ENCODE assay signal across 1 cellular context in genomic region chr7:7585241-7585928, GRCh38.
TF ChIP-seq lines count a peak whose summit lies in the region.

No MANE protein-coding gene starts in this region.

TF ChIP-seq in K562, 482 proteins besides CTCF, POLR2A, EP300 and RAD21:
- TF ChIP-seq, protein P1, sequence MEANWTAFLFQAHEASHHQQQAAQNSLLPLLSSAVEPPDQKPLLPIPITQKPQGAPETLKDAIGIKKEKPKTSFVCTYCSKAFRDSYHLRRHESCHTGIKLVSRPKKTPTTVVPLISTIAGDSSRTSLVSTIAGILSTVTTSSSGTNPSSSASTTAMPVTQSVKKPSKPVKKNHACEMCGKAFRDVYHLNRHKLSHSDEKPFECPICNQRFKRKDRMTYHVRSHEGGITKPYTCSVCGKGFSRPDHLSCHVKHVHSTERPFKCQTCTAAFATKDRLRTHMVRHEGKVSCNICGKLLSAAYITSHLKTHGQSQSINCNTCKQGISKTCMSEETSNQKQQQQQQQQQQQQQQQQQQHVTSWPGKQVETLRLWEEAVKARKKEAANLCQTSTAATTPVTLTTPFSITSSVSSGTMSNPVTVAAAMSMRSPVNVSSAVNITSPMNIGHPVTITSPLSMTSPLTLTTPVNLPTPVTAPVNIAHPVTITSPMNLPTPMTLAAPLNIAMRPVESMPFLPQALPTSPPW (CRISPR knock-in tag; IDR thresholded peaks at IDR 0.05) = peak; percentile 38; the same call in 1 of the 2 replicates
- TF ChIP-seq ZNF583 (CRISPR knock-in tag; IDR thresholded peaks at IDR 0.05) (no peak), HMG20B (CRISPR knock-in tag; IDR thresholded peaks at IDR 0.05) (no peak), SP2 (IDR thresholded peaks at IDR 0.05; ENCODE audit: extremely low read depth, low read depth, low read length, poor library complexity, severe bottlenecking) (no peak), MTA3 (IDR thresholded peaks at IDR 0.05; ENCODE audit: borderline replicate concordance) (no peak), LARP7 (IDR thresholded peaks at IDR 0.05) (no peak), CREM (IDR thresholded peaks at IDR 0.05; ENCODE audit: low read depth) (no peak), ZNF384 (IDR thresholded peaks at IDR 0.05; ENCODE audit: low read depth, low read length) (peak; percentile 71), RBM22 (IDR thresholded peaks at IDR 0.05; ENCODE audit: low read depth, low read length, poor library complexity, severe bottlenecking) (no peak), XRCC4 (IDR thresholded peaks at IDR 0.05; ENCODE audit: extremely low read depth, insufficient read depth, insufficient read length) (no peak), ZNF354B (CRISPR knock-in tag; IDR thresholded peaks at IDR 0.05) (no peak), CCAR2 (IDR thresholded peaks at IDR 0.05; ENCODE audit: low read depth, low read length) (no peak), PTTG1 (tag; IDR thresholded peaks at IDR 0.05; ENCODE audit: low read depth) (no peak)
- TF ChIP-seq, protein P2, sequence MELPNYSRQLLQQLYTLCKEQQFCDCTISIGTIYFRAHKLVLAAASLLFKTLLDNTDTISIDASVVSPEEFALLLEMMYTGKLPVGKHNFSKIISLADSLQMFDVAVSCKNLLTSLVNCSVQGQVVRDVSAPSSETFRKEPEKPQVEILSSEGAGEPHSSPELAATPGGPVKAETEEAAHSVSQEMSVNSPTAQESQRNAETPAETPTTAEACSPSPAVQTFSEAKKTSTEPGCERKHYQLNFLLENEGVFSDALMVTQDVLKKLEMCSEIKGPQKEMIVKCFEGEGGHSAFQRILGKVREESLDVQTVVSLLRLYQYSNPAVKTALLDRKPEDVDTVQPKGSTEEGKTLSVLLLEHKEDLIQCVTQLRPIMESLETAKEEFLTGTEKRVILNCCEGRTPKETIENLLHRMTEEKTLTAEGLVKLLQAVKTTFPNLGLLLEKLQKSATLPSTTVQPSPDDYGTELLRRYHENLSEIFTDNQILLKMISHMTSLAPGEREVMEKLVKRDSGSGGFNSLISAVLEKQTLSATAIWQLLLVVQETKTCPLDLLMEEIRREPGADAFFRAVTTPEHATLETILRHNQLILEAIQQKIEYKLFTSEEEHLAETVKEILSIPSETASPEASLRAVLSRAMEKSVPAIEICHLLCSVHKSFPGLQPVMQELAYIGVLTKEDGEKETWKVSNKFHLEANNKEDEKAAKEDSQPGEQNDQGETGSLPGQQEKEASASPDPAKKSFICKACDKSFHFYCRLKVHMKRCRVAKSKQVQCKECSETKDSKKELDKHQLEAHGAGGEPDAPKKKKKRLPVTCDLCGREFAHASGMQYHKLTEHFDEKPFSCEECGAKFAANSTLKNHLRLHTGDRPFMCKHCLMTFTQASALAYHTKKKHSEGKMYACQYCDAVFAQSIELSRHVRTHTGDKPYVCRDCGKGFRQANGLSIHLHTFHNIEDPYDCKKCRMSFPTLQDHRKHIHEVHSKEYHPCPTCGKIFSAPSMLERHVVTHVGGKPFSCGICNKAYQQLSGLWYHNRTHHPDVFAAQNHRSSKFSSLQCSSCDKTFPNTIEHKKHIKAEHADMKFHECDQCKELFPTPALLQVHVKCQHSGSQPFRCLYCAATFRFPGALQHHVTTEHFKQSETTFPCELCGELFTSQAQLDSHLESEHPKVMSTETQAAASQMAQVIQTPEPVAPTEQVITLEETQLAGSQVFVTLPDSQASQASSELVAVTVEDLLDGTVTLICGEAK (IDR thresholded peaks at IDR 0.05) = peak; percentile 86
- TF ChIP-seq, protein P2 (CRISPR knock-in tag; IDR thresholded peaks at IDR 0.05) = peak; percentile 72
- TF ChIP-seq, protein P3, sequence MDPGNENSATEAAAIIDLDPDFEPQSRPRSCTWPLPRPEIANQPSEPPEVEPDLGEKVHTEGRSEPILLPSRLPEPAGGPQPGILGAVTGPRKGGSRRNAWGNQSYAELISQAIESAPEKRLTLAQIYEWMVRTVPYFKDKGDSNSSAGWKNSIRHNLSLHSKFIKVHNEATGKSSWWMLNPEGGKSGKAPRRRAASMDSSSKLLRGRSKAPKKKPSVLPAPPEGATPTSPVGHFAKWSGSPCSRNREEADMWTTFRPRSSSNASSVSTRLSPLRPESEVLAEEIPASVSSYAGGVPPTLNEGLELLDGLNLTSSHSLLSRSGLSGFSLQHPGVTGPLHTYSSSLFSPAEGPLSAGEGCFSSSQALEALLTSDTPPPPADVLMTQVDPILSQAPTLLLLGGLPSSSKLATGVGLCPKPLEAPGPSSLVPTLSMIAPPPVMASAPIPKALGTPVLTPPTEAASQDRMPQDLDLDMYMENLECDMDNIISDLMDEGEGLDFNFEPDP (CRISPR knock-in tag; IDR thresholded peaks at IDR 0.05) = no peak
- TF ChIP-seq, protein P4, sequence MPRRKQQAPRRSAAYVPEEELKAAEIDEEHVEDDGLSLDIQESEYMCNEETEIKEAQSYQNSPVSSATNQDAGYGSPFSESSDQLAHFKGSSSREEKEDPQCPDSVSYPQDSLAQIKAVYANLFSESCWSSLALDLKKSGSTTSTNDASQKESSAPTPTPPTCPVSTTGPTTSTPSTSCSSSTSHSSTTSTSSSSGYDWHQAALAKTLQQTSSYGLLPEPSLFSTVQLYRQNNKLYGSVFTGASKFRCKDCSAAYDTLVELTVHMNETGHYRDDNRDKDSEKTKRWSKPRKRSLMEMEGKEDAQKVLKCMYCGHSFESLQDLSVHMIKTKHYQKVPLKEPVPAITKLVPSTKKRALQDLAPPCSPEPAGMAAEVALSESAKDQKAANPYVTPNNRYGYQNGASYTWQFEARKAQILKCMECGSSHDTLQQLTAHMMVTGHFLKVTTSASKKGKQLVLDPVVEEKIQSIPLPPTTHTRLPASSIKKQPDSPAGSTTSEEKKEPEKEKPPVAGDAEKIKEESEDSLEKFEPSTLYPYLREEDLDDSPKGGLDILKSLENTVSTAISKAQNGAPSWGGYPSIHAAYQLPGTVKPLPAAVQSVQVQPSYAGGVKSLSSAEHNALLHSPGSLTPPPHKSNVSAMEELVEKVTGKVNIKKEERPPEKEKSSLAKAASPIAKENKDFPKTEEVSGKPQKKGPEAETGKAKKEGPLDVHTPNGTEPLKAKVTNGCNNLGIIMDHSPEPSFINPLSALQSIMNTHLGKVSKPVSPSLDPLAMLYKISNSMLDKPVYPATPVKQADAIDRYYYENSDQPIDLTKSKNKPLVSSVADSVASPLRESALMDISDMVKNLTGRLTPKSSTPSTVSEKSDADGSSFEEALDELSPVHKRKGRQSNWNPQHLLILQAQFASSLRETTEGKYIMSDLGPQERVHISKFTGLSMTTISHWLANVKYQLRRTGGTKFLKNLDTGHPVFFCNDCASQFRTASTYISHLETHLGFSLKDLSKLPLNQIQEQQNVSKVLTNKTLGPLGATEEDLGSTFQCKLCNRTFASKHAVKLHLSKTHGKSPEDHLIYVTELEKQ (CRISPR knock-in tag; IDR thresholded peaks at IDR 0.05) = no peak
- TF ChIP-seq, protein P5, sequence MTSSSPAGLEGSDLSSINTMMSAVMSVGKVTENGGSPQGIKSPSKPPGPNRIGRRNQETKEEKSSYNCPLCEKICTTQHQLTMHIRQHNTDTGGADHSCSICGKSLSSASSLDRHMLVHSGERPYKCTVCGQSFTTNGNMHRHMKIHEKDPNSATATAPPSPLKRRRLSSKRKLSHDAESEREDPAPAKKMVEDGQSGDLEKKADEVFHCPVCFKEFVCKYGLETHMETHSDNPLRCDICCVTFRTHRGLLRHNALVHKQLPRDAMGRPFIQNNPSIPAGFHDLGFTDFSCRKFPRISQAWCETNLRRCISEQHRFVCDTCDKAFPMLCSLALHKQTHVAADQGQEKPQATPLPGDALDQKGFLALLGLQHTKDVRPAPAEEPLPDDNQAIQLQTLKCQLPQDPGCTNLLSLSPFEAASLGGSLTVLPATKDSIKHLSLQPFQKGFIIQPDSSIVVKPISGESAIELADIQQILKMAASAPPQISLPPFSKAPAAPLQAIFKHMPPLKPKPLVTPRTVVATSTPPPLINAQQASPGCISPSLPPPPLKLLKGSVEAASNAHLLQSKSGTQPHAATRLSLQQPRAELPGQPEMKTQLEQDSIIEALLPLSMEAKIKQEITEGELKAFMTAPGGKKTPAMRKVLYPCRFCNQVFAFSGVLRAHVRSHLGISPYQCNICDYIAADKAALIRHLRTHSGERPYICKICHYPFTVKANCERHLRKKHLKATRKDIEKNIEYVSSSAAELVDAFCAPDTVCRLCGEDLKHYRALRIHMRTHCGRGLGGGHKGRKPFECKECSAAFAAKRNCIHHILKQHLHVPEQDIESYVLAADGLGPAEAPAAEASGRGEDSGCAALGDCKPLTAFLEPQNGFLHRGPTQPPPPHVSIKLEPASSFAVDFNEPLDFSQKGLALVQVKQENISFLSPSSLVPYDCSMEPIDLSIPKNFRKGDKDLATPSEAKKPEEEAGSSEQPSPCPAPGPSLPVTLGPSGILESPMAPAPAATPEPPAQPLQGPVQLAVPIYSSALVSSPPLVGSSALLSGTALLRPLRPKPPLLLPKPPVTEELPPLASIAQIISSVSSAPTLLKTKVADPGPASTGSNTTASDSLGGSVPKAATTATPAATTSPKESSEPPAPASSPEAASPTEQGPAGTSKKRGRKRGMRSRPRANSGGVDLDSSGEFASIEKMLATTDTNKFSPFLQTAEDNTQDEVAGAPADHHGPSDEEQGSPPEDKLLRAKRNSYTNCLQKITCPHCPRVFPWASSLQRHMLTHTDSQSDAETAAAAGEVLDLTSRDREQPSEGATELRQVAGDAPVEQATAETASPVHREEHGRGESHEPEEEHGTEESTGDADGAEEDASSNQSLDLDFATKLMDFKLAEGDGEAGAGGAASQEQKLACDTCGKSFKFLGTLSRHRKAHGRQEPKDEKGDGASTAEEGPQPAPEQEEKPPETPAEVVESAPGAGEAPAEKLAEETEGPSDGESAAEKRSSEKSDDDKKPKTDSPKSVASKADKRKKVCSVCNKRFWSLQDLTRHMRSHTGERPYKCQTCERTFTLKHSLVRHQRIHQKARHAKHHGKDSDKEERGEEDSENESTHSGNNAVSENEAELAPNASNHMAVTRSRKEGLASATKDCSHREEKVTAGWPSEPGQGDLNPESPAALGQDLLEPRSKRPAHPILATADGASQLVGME (CRISPR knock-in tag; IDR thresholded peaks at IDR 0.05) = no peak
- TF ChIP-seq, protein P6, sequence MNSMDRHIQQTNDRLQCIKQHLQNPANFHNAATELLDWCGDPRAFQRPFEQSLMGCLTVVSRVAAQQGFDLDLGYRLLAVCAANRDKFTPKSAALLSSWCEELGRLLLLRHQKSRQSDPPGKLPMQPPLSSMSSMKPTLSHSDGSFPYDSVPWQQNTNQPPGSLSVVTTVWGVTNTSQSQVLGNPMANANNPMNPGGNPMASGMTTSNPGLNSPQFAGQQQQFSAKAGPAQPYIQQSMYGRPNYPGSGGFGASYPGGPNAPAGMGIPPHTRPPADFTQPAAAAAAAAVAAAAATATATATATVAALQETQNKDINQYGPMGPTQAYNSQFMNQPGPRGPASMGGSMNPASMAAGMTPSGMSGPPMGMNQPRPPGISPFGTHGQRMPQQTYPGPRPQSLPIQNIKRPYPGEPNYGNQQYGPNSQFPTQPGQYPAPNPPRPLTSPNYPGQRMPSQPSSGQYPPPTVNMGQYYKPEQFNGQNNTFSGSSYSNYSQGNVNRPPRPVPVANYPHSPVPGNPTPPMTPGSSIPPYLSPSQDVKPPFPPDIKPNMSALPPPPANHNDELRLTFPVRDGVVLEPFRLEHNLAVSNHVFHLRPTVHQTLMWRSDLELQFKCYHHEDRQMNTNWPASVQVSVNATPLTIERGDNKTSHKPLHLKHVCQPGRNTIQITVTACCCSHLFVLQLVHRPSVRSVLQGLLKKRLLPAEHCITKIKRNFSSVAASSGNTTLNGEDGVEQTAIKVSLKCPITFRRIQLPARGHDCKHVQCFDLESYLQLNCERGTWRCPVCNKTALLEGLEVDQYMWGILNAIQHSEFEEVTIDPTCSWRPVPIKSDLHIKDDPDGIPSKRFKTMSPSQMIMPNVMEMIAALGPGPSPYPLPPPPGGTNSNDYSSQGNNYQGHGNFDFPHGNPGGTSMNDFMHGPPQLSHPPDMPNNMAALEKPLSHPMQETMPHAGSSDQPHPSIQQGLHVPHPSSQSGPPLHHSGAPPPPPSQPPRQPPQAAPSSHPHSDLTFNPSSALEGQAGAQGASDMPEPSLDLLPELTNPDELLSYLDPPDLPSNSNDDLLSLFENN (IDR thresholded peaks at IDR 0.05; ENCODE audit: low read depth in 2 of 2, low read length in 2 of 2) = no peak
